In the genomic region with DNA sequence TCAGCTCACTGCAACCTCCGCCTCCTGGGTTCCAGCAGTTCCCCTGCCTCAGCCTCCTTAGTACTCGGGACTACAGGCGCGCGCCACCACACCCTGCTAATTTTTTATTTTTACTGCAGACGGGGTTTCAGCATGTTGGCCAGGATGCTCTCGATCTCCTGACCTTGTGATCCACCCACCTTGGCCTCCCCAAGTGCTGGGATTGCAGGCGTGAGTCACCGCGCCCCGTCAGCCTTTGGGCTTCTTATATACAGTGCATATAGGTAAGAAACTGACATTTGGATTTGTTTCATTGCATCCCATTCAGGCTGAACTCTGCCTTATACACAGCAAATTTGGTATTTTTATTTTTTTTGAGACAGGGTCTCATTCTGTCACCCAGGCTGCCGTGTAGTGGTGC, we compare ENCODE assay signal across 6 cellular contexts.
"Had no signal": no experiment of that assay in that cellular context is flagged by ENCODE, and none has a peak within 500 bp of the region (broad histone marks: within the 10 kb centered on the region; RNA-seq: fewer than 3 reads in every experiment).

No MANE protein-coding gene starts in this region.

- DNase-seq: IMR-90, KBM-7, KG1 had no signal

- FAIRE-seq: HepG2, K562 had no signal

- H3K4me3 ChIP-seq: K562 had no signal

- H3K27ac ChIP-seq: HL-60 had no signal
